Comparison of ENCODE assay signal across 8 cellular contexts in genomic region chrX:153494541-153495361, GRCh38. TPM values are rescaled to one million over a fixed set of nuclear protein-coding genes. Genes with fewer than 3 reads are reported as not detected.
DNase-seq lines count a peak whose midpoint lies in the region; ATAC-seq and TF ChIP-seq lines count a peak whose summit lies in the region.

Gene BGN (plus strand): TSS chrX:153494980. CDS start chrX:153504632, 9,652 bp downstream.

- H3K27me3 Mint-ChIP-seq in glutamatergic neuron (ENCODE audit: unreplicated experiment), result peaks cover 2% of the 10 kb centered on the region

- H3K18ac ChIP-seq in trophoblast cell (ENCODE audit: low read length), result no peak within 1 kb of the TSS

- H2AFZ ChIP-seq in trophoblast cell (ENCODE audit: insufficient read depth, low read length, poor library complexity), result peak within 1 kb of the TSS; percentile 33

- H4K91ac ChIP-seq in trophoblast cell (ENCODE audit: low read depth, low read length), result peak within 1 kb of the TSS; percentile 53

- H4K12ac ChIP-seq in trophoblast cell (ENCODE audit: low read depth, low read length), result no peak within 1 kb of the TSS

- in situ Hi-C loops in GM13976 (cut with MboI; ENCODE audit: low sequenced_read_pairs, unreplicated experiment), result no loop called here

- ATAC-seq in GM21619 (IDR thresholded peaks at IDR 0.05; ENCODE audit: unreplicated experiment) (no peak), HG03521 (IDR thresholded peaks at IDR 0.05; ENCODE audit: unreplicated experiment) (no peak), HG03097 (IDR thresholded peaks at IDR 0.05; ENCODE audit: low FRiP score, unreplicated experiment) (no peak)

- no peaks in the 10 kb centered on the region for H3K79me2 ChIP-seq in trophoblast cell (ENCODE audit: control insufficient read depth, insufficient read depth, low read length, poor library complexity)

- H4K8ac ChIP-seq in trophoblast cell (ENCODE audit: low read depth, low read length), result peak within 1 kb of the TSS; percentile 25

- H3K9ac ChIP-seq in SK-N-MC (ENCODE audit: insufficient read length) (no peak within 1 kb of the TSS), trophoblast cell (ENCODE audit: low read length) (no peak within 1 kb of the TSS)

- no peak within 1 kb of the TSS for H3K4me3 Mint-ChIP-seq in glutamatergic neuron (ENCODE audit: unreplicated experiment)

- H3K4ac ChIP-seq in trophoblast cell (ENCODE audit: low read depth, low read length), result peak within 1 kb of the TSS; percentile 15

- H2BK120ac ChIP-seq in trophoblast cell (ENCODE audit: insufficient read depth, low read length, poor library complexity), result peak within 1 kb of the TSS; percentile 18

- no peak within 1 kb of the TSS for H3K27ac Mint-ChIP-seq in glutamatergic neuron (ENCODE audit: unreplicated experiment)

- H3K36me3 ChIP-seq in H7 (replicated peaks; ENCODE audit: control insufficient read depth, insufficient read depth, low read length), result no peaks in the 10 kb centered on the region
- no peaks in the 10 kb centered on the region for H3K36me3 ChIP-seq in SK-N-MC (ENCODE audit: insufficient read depth, low read length)
- no peaks in the 10 kb centered on the region for H3K36me3 ChIP-seq in trophoblast cell (ENCODE audit: control insufficient read depth in 1 of 2, insufficient read depth in 2 of 2, low read length in 2 of 2)

- DNase-seq in H7, result peak; percentile 87
- DNase-seq in SK-N-MC (ENCODE audit: low read depth, low spot score), result no peak
- DNase-seq in glutamatergic neuron, result peak; percentile 56
- DNase-seq in trophoblast cell, result peak; percentile 33 to 45
- DNase-seq in GM13976 (ENCODE audit: low spot score), result no peak

- H3K27ac ChIP-seq in SK-N-MC, result 0 out of 2 replicates have a peak within 1 kb of the TSS, but pooled peaks have one; percentile 5
- no peak within 1 kb of the TSS for H3K27ac ChIP-seq in trophoblast cell (ENCODE audit: low read depth, low read length)

- no peaks in the 10 kb centered on the region for H3K9me3 Mint-ChIP-seq in glutamatergic neuron (ENCODE audit: unreplicated experiment)

- H3K4me2 ChIP-seq in trophoblast cell (ENCODE audit: low read length), result peak within 1 kb of the TSS; percentile 35

- H3K79me1 ChIP-seq in trophoblast cell (ENCODE audit: low read length), result peaks cover 3% of the 10 kb centered on the region

- H3K4me1 ChIP-seq in trophoblast cell (ENCODE audit: control insufficient read depth in 1 of 2, insufficient read depth in 2 of 2, low read length in 2 of 2), result no peaks in the 10 kb centered on the region

- H3K14ac ChIP-seq in trophoblast cell (ENCODE audit: low read length), result peak within 1 kb of the TSS; percentile 60

- H3K36me3 Mint-ChIP-seq in glutamatergic neuron (ENCODE audit: unreplicated experiment), result no peaks in the 10 kb centered on the region

- no peak within 1 kb of the TSS for H3K23ac ChIP-seq in trophoblast cell (ENCODE audit: low read length)

- H3K4me3 ChIP-seq in H7 (ENCODE audit: insufficient read depth, low read depth, low read length) (peak within 1 kb of the TSS; percentile 22; the same call in 1 of the 2 replicates), SK-N-MC (no peak within 1 kb of the TSS), trophoblast cell (ENCODE audit: low read depth, low read length) (no peak within 1 kb of the TSS)

- no CpG with 5 or more reads among the region's 41 CpGs for WGBS in trophoblast cell (ENCODE audit: extremely low coverage, insufficient coverage, insufficient read length)

- no peak within 1 kb of the TSS for H2BK5ac ChIP-seq in trophoblast cell (ENCODE audit: low read depth, low read length, poor library complexity)

- H3K27me3 ChIP-seq in H7 (ENCODE audit: control insufficient read depth, insufficient read depth, low read length) (no peaks in the 10 kb centered on the region), trophoblast cell (ENCODE audit: insufficient read depth, low read length) (no peaks in the 10 kb centered on the region)

- TF ChIP-seq CTCF in glutamatergic neuron (IDR thresholded peaks at IDR 0.05; ENCODE audit: partially characterized antibody, unreplicated experiment) (no peak), GM13976 (IDR thresholded peaks at IDR 0.05; ENCODE audit: borderline replicate concordance, control extremely low read depth, extremely low read depth, insufficient read depth, missing control alignments) (no peak)

- no peaks in the 10 kb centered on the region for H3K4me1 Mint-ChIP-seq in glutamatergic neuron (ENCODE audit: low read depth, unreplicated experiment)

- H3K9me3 ChIP-seq in SK-N-MC (ENCODE audit: low read depth, low read length) (no peaks in the 10 kb centered on the region), trophoblast cell (ENCODE audit: insufficient read depth, low read depth, low read length) (no peaks in the 10 kb centered on the region)

- no peak within 1 kb of the TSS for H2BK12ac ChIP-seq in trophoblast cell (ENCODE audit: low read length)

- H2AK5ac ChIP-seq in trophoblast cell (ENCODE audit: low read length), result no peak within 1 kb of the TSS

RNA-seq across cellular contexts. Expression of gene BGN, which starts in this region (rescaled TPM):
- 0.83 and 1.1 TPM in 2 replicates for total RNA-seq in H7 (2014; rRNA removed; shearing (Covaris generic))
- total RNA-seq in glutamatergic neuron (ENCODE audit: unreplicated experiment), result 0.56 TPM
- polyA plus RNA-seq in trophoblast cell (2013), result 47.2 and 52.2 TPM in 2 replicates

Comparison
In these comparisons a context has a peak if more than half of its experiments do, and no peak if none do; other contexts are left out.
1. Peak in DNase-seq in glutamatergic neuron; RNA of the gene not detected or under 1 TPM.
2. DNase-seq: peak in H7 (single experiment) and trophoblast cell (2 of 2); none in SK-N-MC (single experiment) and GM13976 (single experiment).